11 cellular contexts compared by ENCODE assay signal in the genomic region with DNA sequence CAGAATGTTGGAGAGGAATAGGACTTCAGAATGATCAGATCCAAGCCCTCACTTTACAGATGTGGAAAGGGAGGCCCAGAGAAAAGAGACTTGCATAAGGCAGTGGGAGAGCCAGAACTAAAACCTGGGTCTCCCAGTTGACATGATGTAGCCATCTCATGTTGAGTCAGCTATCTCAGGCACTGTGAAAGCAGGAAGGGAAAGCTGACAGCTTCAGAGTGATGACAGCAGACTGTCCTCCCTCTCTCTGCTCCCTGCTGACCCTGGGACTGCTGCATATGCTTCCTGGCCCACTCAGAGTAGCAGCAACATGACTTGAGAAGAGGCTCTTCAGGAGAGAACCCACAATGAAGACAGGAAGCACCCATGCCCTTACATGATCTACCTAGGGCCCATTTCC. TPM values are rescaled to one million over a fixed set of nuclear protein-coding genes. Genes with fewer than 3 reads are reported as not detected.
DNase-seq lines count a peak whose midpoint lies in the region; ATAC-seq, FAIRE-seq and TF ChIP-seq lines count a peak whose summit lies in the region.
"Had no signal": no experiment of that assay in that cellular context is flagged by ENCODE, and none has a peak within 500 bp of the region (broad histone marks: within the 10 kb centered on the region; RNA-seq: fewer than 3 reads in every experiment).

No MANE protein-coding gene starts in this region.

- intact Hi-C loops in PC-3 (cut with micrococcal nuclease) = no loop called here
- intact Hi-C loops in left colon (cut with DNase I, micrococcal nuclease) = no loop called here

- CTCF ChIA-PET in PC-3 (lab: Charles Lee) = no interaction called here

- H3F3A ChIP-seq in PC-3 (ENCODE audit: low read length, unreplicated experiment) = no peaks in the 10 kb centered on the region

- no TSS peak for BruUV-seq in PC-3 (replicated peaks; lab: Mats Ljungman, UMichigan)

- H3K4me1 ChIP-seq in DND-41 (ENCODE audit: insufficient read depth, low read length) (no peaks in the 10 kb centered on the region), PC-3 (ENCODE audit: insufficient read depth, low read length) (no peaks in the 10 kb centered on the region)

- no peak for TF ChIP-seq CTCF in DND-41 (IDR thresholded peaks at IDR 0.05; ENCODE audit: borderline replicate concordance, extremely low read depth, low read length, poor library complexity, severe bottlenecking)
- TF ChIP-seq CTCF in PC-3 (conservative IDR thresholded peaks at IDR 0.05; ENCODE audit: low read depth, low read length) = no peak

- H3K9me3 ChIP-seq in DND-41 (ENCODE audit: insufficient read depth, low read length, severe bottlenecking) (no peaks in the 10 kb centered on the region), PC-3 (ENCODE audit: low read length) (no peaks in the 10 kb centered on the region)

- no peak overlapping the region for H3K9ac ChIP-seq in DND-41 (ENCODE audit: low read depth, low read length)
- H3K9ac ChIP-seq in PC-3 (ENCODE audit: low read length) = no peak overlapping the region
- H3K9ac ChIP-seq: parathyroid adenoma had no signal

- H3K27ac ChIP-seq in DND-41 (ENCODE audit: low read length) (no peak overlapping the region), PC-3 (ENCODE audit: low read length) (no peak overlapping the region)
- H3K27ac ChIP-seq: parathyroid adenoma had no signal

- H2AFZ ChIP-seq in DND-41 (ENCODE audit: low read depth, low read length) = no peak overlapping the region
- no peak overlapping the region for H2AFZ ChIP-seq in PC-3 (ENCODE audit: low read length)
- H2AFZ ChIP-seq: parathyroid adenoma had no signal

- H3K36me3 ChIP-seq in DND-41 (ENCODE audit: insufficient read depth, low read length) (no peaks in the 10 kb centered on the region), PC-3 (ENCODE audit: low read depth, low read length) (no peaks in the 10 kb centered on the region)

- POLR2A ChIA-PET in PC-3 (lab: Charles Lee; ENCODE audit: unreplicated experiment) = no interaction called here

- H4K20me1 ChIP-seq in DND-41 (ENCODE audit: insufficient read depth, low read length) (no peaks in the 10 kb centered on the region), PC-3 (ENCODE audit: low read length) (no peaks in the 10 kb centered on the region)

- no peaks in the 10 kb centered on the region for H3K79me2 ChIP-seq in DND-41 (ENCODE audit: insufficient read depth, low read length)
- no peaks in the 10 kb centered on the region for H3K79me2 ChIP-seq in PC-3 (ENCODE audit: low read length)
- H3K79me2 ChIP-seq: parathyroid adenoma had no signal

- H3K4me3 ChIP-seq in DND-41 (ENCODE audit: low read depth in 1 of 2, low read length in 2 of 2) (no peak overlapping the region), PC-3 (ENCODE audit: low read length) (no peak overlapping the region)

- ATAC-seq in DND-41 (ENCODE audit: insufficient read depth, low read depth) (peak; percentile 33; the same call in 1 of the 3 replicates), HG02885 (IDR thresholded peaks at IDR 0.05; ENCODE audit: poor library complexity, unreplicated experiment) (peak; percentile 95), PC-3 (peak; percentile 18; the same call in 1 of the 2 replicates), left colon (no peak)
- ATAC-seq: WTC11 had no signal

- no peaks in the 10 kb centered on the region for H3K27me3 ChIP-seq in DND-41 (ENCODE audit: insufficient read depth, low read length, poor library complexity)
- H3K27me3 ChIP-seq in PC-3 (ENCODE audit: low read length) = no peaks in the 10 kb centered on the region

- H3K9me2 ChIP-seq in PC-3 (replicated peaks; ENCODE audit: low read length) = no peaks in the 10 kb centered on the region

- peak; percentile 91 for FAIRE-seq in GM19239 (lab: Jason Lieb, UNC)

- DNase-seq in DND-41 (no peak), GM19239 (ENCODE audit: insufficient read length, low spot score) (no peak), PC-3 (no peak), NCI-H2029 treated with DMSO at 0.1 percent for 48 hours (lab: John Stamatoyannopoulos, UW) (no peak), NOMO-1 treated with DMSO at 0.1 percent for 48 hours (lab: John Stamatoyannopoulos, UW; ENCODE audit: unreplicated experiment) (no peak), NCI-H146 treated with DMSO at 0.1 percent for 48 hours (lab: John Stamatoyannopoulos, UW; ENCODE audit: unreplicated experiment) (no peak), left colon (no peak)
- DNase-seq: HCEC 1CT had no signal

- no peak overlapping the region for H3K4me2 ChIP-seq in DND-41 (ENCODE audit: insufficient read depth, low read length)
- no peak overlapping the region for H3K4me2 ChIP-seq in PC-3 (ENCODE audit: low read length)

RNA-seq across cellular contexts. Expression of gene FHIT, which starts 14.7 kb away (rescaled TPM):
- 1.2 and 3.6 TPM in 2 replicates for total RNA-seq in PC-3 (2014; rRNA removed)
- 10 to 100 TPM; 14.5 to 17.2 TPM for total RNA-seq in left colon
